ENCODE assay signal across 8 cellular contexts in genomic region chr18:27005589-27005988, GRCh38.
DNase-seq lines count a peak whose midpoint lies in the region; ATAC-seq and TF ChIP-seq lines count a peak whose summit lies in the region.

No MANE protein-coding gene starts in this region.

- H4K91ac ChIP-seq in neuronal stem cell (ENCODE audit: low read depth, low read length, poor library complexity) = no peak overlapping the region

- no peaks in the 10 kb centered on the region for H3K79me1 ChIP-seq in neuronal stem cell (ENCODE audit: low read depth, low read length)

- H3K4me3 ChIP-seq in neuronal stem cell (ENCODE audit: low read length in 2 of 2) (no peak overlapping the region), gastroesophageal sphincter (no peak overlapping the region)

- no peaks in the 10 kb centered on the region for H3K4me1 ChIP-seq in neuronal stem cell (ENCODE audit: control insufficient read depth in 2 of 2, insufficient read depth in 1 of 2, low read depth in 1 of 2, low read length in 2 of 2)
- no peaks in the 10 kb centered on the region for H3K4me1 ChIP-seq in gastroesophageal sphincter

- no peak overlapping the region for H3K27ac ChIP-seq in neuronal stem cell (replicated peaks; ENCODE audit: low read length)
- H3K27ac ChIP-seq in gastroesophageal sphincter = no peak overlapping the region

- H2BK5ac ChIP-seq in neuronal stem cell (ENCODE audit: low read length) = no peak overlapping the region

- WGBS in neuronal stem cell (ENCODE audit: extremely low coverage in 2 of 2, insufficient read length in 2 of 2, insufficient replicate concordance in 1 of 2), 2 donors = no CpG with 5 or more reads among the region's 1 CpG
- WGBS in gastroesophageal sphincter (ENCODE audit: low coverage in 1 of 2), 2 donors = 30 to 63% methylated on average over 1 of the region's 1 CpG

- H2AFZ ChIP-seq in neuronal stem cell (ENCODE audit: low read length) = no peak overlapping the region

- H2AK5ac ChIP-seq in neuronal stem cell (ENCODE audit: low read depth, low read length) = no peak overlapping the region

- no peak overlapping the region for H3K14ac ChIP-seq in neuronal stem cell (ENCODE audit: low read length)

- no peak overlapping the region for H3K4me2 ChIP-seq in neuronal stem cell (ENCODE audit: insufficient read depth, low read length, poor library complexity, severe bottlenecking)

- H3K4ac ChIP-seq in neuronal stem cell (ENCODE audit: low read length) = no peak overlapping the region

- H3K18ac ChIP-seq in neuronal stem cell (ENCODE audit: low read length) = no peak overlapping the region

- ATAC-seq in GM21360 (IDR thresholded peaks at IDR 0.05; ENCODE audit: unreplicated experiment) (peak; percentile 78), gastroesophageal sphincter (no peak)

- H3K27me3 ChIP-seq in neuronal stem cell (ENCODE audit: control insufficient read depth in 3 of 3, insufficient read depth in 3 of 3, low read depth in 1 of 3, low read length in 3 of 3) (no peaks in the 10 kb centered on the region), gastroesophageal sphincter (no peaks in the 10 kb centered on the region)

- TF ChIP-seq CTCF in gastroesophageal sphincter (IDR thresholded peaks at IDR 0.05) = peak in 2 of 4 experiments; percentile 15 to 41

- H2BK12ac ChIP-seq in neuronal stem cell (ENCODE audit: low read length) = no peak overlapping the region

- H3K36me3 ChIP-seq in neuronal stem cell (replicated peaks in 1 of 2; ENCODE audit: control insufficient read depth in 2 of 2, insufficient read depth in 2 of 2, low read length in 2 of 2) (no peaks in the 10 kb centered on the region), gastroesophageal sphincter (no peaks in the 10 kb centered on the region)

- DNase-seq in D341Med (ENCODE audit: low spot score) = peak; percentile 50
- DNase-seq in NCI-H69 (lab: John Stamatoyannopoulos, UW) = peak; percentile 84
- DNase-seq in germinal center (ENCODE audit: low spot score) = peak; percentile 14
- no peak for DNase-seq in neuronal stem cell (ENCODE audit: low spot score)
- no peak for DNase-seq in hippocampal formation (lab: John Stamatoyannopoulos, UW)
- DNase-seq in cerebellar cortex (ENCODE audit: low spot score) = no peak

- H3K9ac ChIP-seq in neuronal stem cell (ENCODE audit: low read depth, low read length, poor library complexity) = no peak overlapping the region

- H3K9me3 ChIP-seq in neuronal stem cell (replicated peaks in 1 of 2; ENCODE audit: control insufficient read depth in 2 of 2, insufficient read depth in 1 of 2, low read depth in 1 of 2, low read length in 2 of 2) = no peaks in the 10 kb centered on the region
- no peaks in the 10 kb centered on the region for H3K9me3 ChIP-seq in gastroesophageal sphincter

- H2BK15ac ChIP-seq in neuronal stem cell (ENCODE audit: low read length) = no peak overlapping the region

- no peak overlapping the region for H4K8ac ChIP-seq in neuronal stem cell (ENCODE audit: low read depth, low read length)

- no peak overlapping the region for H3K23ac ChIP-seq in neuronal stem cell (ENCODE audit: low read depth, low read length, poor library complexity)

- no peak for TF ChIP-seq POLR2A in gastroesophageal sphincter (IDR thresholded peaks at IDR 0.05)

- no peak for TF ChIP-seq EP300 in gastroesophageal sphincter (IDR thresholded peaks at IDR 0.05)

- no peak overlapping the region for H2BK120ac ChIP-seq in neuronal stem cell (ENCODE audit: low read depth, low read length)

Comparison
In these comparisons a context has a peak if more than half of its experiments do, and no peak if none do; other contexts are left out.
1. DNase-seq: peak in D341Med (single experiment), NCI-H69 (single experiment) and germinal center (single experiment); none in neuronal stem cell (single experiment), hippocampal formation (0 of 2) and cerebellar cortex (single experiment).